Comparison of ENCODE assay signal across 9 cellular contexts in the genomic region with DNA sequence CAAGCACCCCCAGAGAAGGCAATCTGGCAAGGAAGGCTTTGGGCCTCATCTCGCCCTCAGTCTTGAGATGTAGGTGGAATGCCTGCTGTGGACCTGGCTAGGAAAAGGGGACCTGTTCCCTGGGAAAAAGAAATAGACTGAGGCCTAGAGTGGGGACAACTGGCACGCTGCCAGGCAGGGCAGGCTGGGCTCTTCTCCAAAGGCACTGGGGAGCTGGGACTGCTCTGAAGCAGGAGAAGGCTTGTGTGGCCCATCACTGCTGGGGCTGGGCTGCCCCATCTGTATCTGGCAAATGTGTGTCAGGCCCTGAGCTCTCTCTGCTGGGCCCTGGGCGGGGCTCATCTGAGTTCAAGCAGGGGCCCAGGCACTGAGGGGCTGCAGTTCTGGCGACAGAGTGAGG. TPM values are rescaled to one million over a fixed set of nuclear protein-coding genes. Genes with fewer than 3 reads are reported as not detected.
DNase-seq lines count a peak whose midpoint lies in the region; ATAC-seq, FAIRE-seq and TF ChIP-seq lines count a peak whose summit lies in the region.
"Had no signal": no experiment of that assay in that cellular context is flagged by ENCODE, and none has a peak within 500 bp of the region (broad histone marks: within the 10 kb centered on the region; RNA-seq: fewer than 3 reads in every experiment).

No MANE protein-coding gene starts in this region.

- H3K27me3 ChIP-seq in left ventricle myocardium inferior (ENCODE audit: low read depth), result no peaks in the 10 kb centered on the region
- H3K27me3 ChIP-seq in thoracic aorta (replicated peaks; ENCODE audit: insufficient read depth), result no peaks in the 10 kb centered on the region
- H3K27me3 ChIP-seq: brain microvascular endothelial cell had no signal

- intact Hi-C loops in left ventricle myocardium inferior (cut with micrococcal nuclease), result no loop called here

- ATAC-seq in thoracic aorta (ENCODE audit: insufficient number of reproducible peaks, low FRiP score, low read depth), result no peak
- ATAC-seq in GM18519 (IDR thresholded peaks at IDR 0.05; ENCODE audit: low FRiP score, unreplicated experiment), result no peak

- H3K4me3 ChIP-seq in left ventricle myocardium inferior (peak overlapping the region; percentile 30), thoracic aorta (peak overlapping the region; percentile 55)

- H3K9me3 ChIP-seq in left ventricle myocardium inferior (replicated peaks) (no peaks in the 10 kb centered on the region), thoracic aorta (no peaks in the 10 kb centered on the region)

- H3K4me1 ChIP-seq in left ventricle myocardium inferior (peaks cover 60% of the 10 kb centered on the region), thoracic aorta (ENCODE audit: control insufficient read depth in 1 of 2, low read depth in 2 of 2) (peaks cover 30 to 69% of the 10 kb centered on the region in 2 donors)

- H3K27ac ChIP-seq in left ventricle myocardium inferior (replicated peaks), result peak overlapping the region; percentile 94
- peak overlapping the region; percentile 99 to 100 for H3K27ac ChIP-seq in thoracic aorta
- H3K27ac ChIP-seq: brain microvascular endothelial cell had no signal

- no peak for TF ChIP-seq CTCF in left ventricle myocardium inferior (IDR thresholded peaks at IDR 0.05; ENCODE audit: borderline replicate concordance)
- no peak for TF ChIP-seq CTCF in thoracic aorta (IDR thresholded peaks at IDR 0.05)

- H3K36me3 ChIP-seq in left ventricle myocardium inferior (peaks cover 33% of the 10 kb centered on the region), thoracic aorta (peaks cover 24% of the 10 kb centered on the region)
- H3K36me3 ChIP-seq: brain microvascular endothelial cell had no signal

- DNase-seq in NCI-H2171 treated with DMSO at 0.1 percent for 48 hours (lab: John Stamatoyannopoulos, UW) (peak; percentile 36), NCI-H2171 (lab: John Stamatoyannopoulos, UW) (no peak), left ventricle myocardium inferior (no peak), thoracic aorta (ENCODE audit: low spot score) (no peak), frontal cortex (ENCODE audit: low spot score in 2 of 2) (no peak)
- DNase-seq: activated CD4-positive, alpha-beta T cell treated with anti-CD3 and anti-CD28 coated beads, Interleukin-2, amount 10 ng/mL, durations not matched to agents 24 days and 14 days; DMS153 had no signal

- FAIRE-seq in frontal cortex (lab: Jason Lieb, UNC), result no peak

RNA-seq across cellular contexts. Expression of a gene that starts 32.9 kb away (rescaled TPM):
- total RNA-seq in left ventricle myocardium inferior, result 25.4 TPM
- total RNA-seq in thoracic aorta, result 100 to 1,000 TPM in 1 of 2 donors, 10 to 100 TPM in 1; 95.0 to 165 TPM
- 52.6 TPM for total RNA-seq in frontal cortex

RNA-seq across cellular contexts. Expression of a gene that starts 37.2 kb away (rescaled TPM):
- total RNA-seq in left ventricle myocardium inferior (71.7 TPM), thoracic aorta (100 to 1,000 TPM in 1 of 2 donors, 10 to 100 TPM in 1; 48.7 to 109 TPM), frontal cortex (8.2 TPM)

RNA-seq across cellular contexts. Expression of a gene that starts 42.1 kb away (rescaled TPM):
- 35.2 TPM for total RNA-seq in left ventricle myocardium inferior
- 10 to 100 TPM; 27.4 to 37.6 TPM for total RNA-seq in thoracic aorta
- total RNA-seq in frontal cortex, result 15.5 TPM

RNA-seq across cellular contexts. Expression of a gene that starts 42.1 kb away (rescaled TPM):
- total RNA-seq in left ventricle myocardium inferior, result 81.5 TPM
- 100 to 1,000 TPM; 230 to 300 TPM for total RNA-seq in thoracic aorta
- 26.5 TPM for total RNA-seq in frontal cortex
